In genomic region chr3:195031574-195032003, GRCh38 we compare ENCODE assay signal across 16 cellular contexts.
DNase-seq lines count a peak whose midpoint lies in the region; ATAC-seq and TF ChIP-seq lines count a peak whose summit lies in the region.
"Had no signal": no experiment of that assay in that cellular context is flagged by ENCODE, and none has a peak within 500 bp of the region (broad histone marks: within the 10 kb centered on the region; RNA-seq: fewer than 3 reads in every experiment).

No MANE protein-coding gene starts in this region.

- no TSS peak for BruUV-seq in Caco-2 (replicated peaks; lab: Mats Ljungman, UMichigan)

- peaks cover 26% of the 10 kb centered on the region for H3K4me1 Mint-ChIP-seq in Caco-2 (ENCODE audit: low read depth, unreplicated experiment)

- no peak overlapping the region for H3K4me3 ChIP-seq in Caco-2 (ENCODE audit: low read depth, low read length)
- H3K4me3 ChIP-seq: esophagus muscularis mucosa, GM23248, MG63, neural progenitor cell, vagina had no signal

- TF ChIP-seq POLR2A in GM18505 (IDR thresholded peaks at IDR 0.05; ENCODE audit: borderline replicate concordance, extremely low read depth, insufficient read depth, insufficient read length) = no peak

- no peak overlapping the region for H3K4me3 Mint-ChIP-seq in Caco-2 (ENCODE audit: unreplicated experiment)
- H3K4me3 Mint-ChIP-seq: neural progenitor cell had no signal

- H3K27ac Mint-ChIP-seq in Caco-2 (ENCODE audit: unreplicated experiment) = peak overlapping the region; percentile 42
- H3K27ac Mint-ChIP-seq: neural progenitor cell had no signal

- peaks cover 47% of the 10 kb centered on the region for H3K4me1 ChIP-seq in Caco-2

- ATAC-seq in HG02884 (IDR thresholded peaks at IDR 0.05; ENCODE audit: unreplicated experiment) = no peak
- ATAC-seq in HG02973 (IDR thresholded peaks at IDR 0.05; ENCODE audit: unreplicated experiment) = no peak
- no peak for ATAC-seq in GM18505 (IDR thresholded peaks at IDR 0.05; ENCODE audit: unreplicated experiment)

- CTCF ChIA-PET in Caco-2 (lab: Charles Lee) = interaction anchor here (0.9 to 1.5 kb wide), 2 partner anchors 23 to 349 kb away, joined by 3 to 4 read pairs; no protein-coding TSS in a partner anchor

- TF ChIP-seq CTCF in Caco-2 (IDR thresholded peaks at IDR 0.05; ENCODE audit: insufficient read depth in 1 of 2, low read depth in 1 of 2, low read length in 1 of 2, severe bottlenecking in 1 of 2, unreplicated experiment in 1 of 2) = no peak

- no peaks in the 10 kb centered on the region for H3K36me3 Mint-ChIP-seq in Caco-2 (ENCODE audit: insufficient read depth, unreplicated experiment)

- no peaks in the 10 kb centered on the region for H3K27me3 ChIP-seq in Caco-2 (replicated peaks; ENCODE audit: control insufficient read depth, insufficient read depth, low read length)
- H3K27me3 ChIP-seq: esophagus muscularis mucosa, MG63, neural progenitor cell, vagina had no signal

- H3K36me3 ChIP-seq in Caco-2 (ENCODE audit: control insufficient read depth, insufficient read depth, low read length) = no peaks in the 10 kb centered on the region
- H3K36me3 ChIP-seq: esophagus muscularis mucosa, MG63, neural progenitor cell, vagina had no signal

- no peak for DNase-seq in Caco-2
- peak; percentile 1 for DNase-seq in OCI-M1 (lab: John Stamatoyannopoulos, UW)
- DNase-seq in glomerular endothelial cell (ENCODE audit: extremely low read depth, low read depth, low spot score) = peak; percentile 68
- peak; percentile 45 for DNase-seq in posterior vena cava (ENCODE audit: low spot score)
- no peak for DNase-seq in activated CD4-positive, alpha-beta T cell treated with anti-CD3 and anti-CD28 coated beads, Interleukin-2, amount 50 U/mL, for 48 hours
- DNase-seq: activated CD8-positive, alpha-beta memory T cell treated with anti-CD3 and anti-CD28 coated beads for 24 hours; AML-193; amygdala; GM23248; MG63 had no signal

- H3K27me3 Mint-ChIP-seq in Caco-2 (ENCODE audit: insufficient read depth, unreplicated experiment) = no peaks in the 10 kb centered on the region

- POLR2A ChIA-PET in Caco-2 (lab: Charles Lee) = no interaction called here

- no peaks in the 10 kb centered on the region for H3K9me3 ChIP-seq in Caco-2
- H3K9me3 ChIP-seq: esophagus muscularis mucosa, MG63, vagina had no signal

- H3K9me3 Mint-ChIP-seq in Caco-2 (ENCODE audit: unreplicated experiment) = no peaks in the 10 kb centered on the region

- intact Hi-C loops in Caco-2 (cut with micrococcal nuclease; ENCODE audit: unreplicated experiment) = loop anchor here (5.0 kb wide), 2 partner anchors 41 to 76 kb away; no protein-coding TSS in a partner anchor
- intact Hi-C loops in posterior vena cava (cut with DNase I) = no loop called here

Comparison
In these comparisons a context has a peak if more than half of its experiments do, and no peak if none do; other contexts are left out.
1. DNase-seq: peak in OCI-M1 (single experiment), glomerular endothelial cell (single experiment) and posterior vena cava (single experiment); none in Caco-2 (0 of 2) and activated CD4-positive, alpha-beta T cell treated with anti-CD3 and anti-CD28 coated beads, Interleukin-2, amount 50 U/mL, for 48 hours (0 of 2).